8 cellular contexts compared by ENCODE assay signal in genomic region chr14:54676822-54677708, GRCh38.
DNase-seq lines count a peak whose midpoint lies in the region; ATAC-seq lines count a peak whose summit lies in the region.

No MANE protein-coding gene starts in this region.

- DNase-seq in Right ventricle myocardium inferior (ENCODE audit: missing footprints) (no peak), cardiac septum (ENCODE audit: low spot score) (no peak), epidermal melanocyte (ENCODE audit: insufficient read length, low spot score) (peak; percentile 62), midbrain (lab: John Stamatoyannopoulos, UW) (peak; percentile 68), NCI-H748 (lab: John Stamatoyannopoulos, UW; ENCODE audit: unreplicated experiment) (no peak)
- DNase-seq in NK-92 treated with Interleukin-12 subunit alpha and Interleukin-12 subunit beta, amount 100 ng/mL, for 24 hours (lab: John Stamatoyannopoulos, UW), result no peak
- no peak for DNase-seq in activated CD8-positive, alpha-beta memory T cell treated with anti-CD3 and anti-CD28 coated beads for 24 hours

- intact Hi-C loops in Right ventricle myocardium inferior (cut with DNase I), result no loop called here
- intact Hi-C loops in cardiac septum (cut with DNase I), result no loop called here

- ATAC-seq in Right ventricle myocardium inferior (peak; percentile 48), GM21723 (IDR thresholded peaks at IDR 0.05; ENCODE audit: unreplicated experiment) (no peak)

Comparison
In these comparisons a context has a peak if more than half of its experiments do, and no peak if none do; other contexts are left out.
1. DNase-seq: peak in epidermal melanocyte (single experiment) and midbrain (single experiment); none in Right ventricle myocardium inferior (single experiment), cardiac septum (single experiment), NK-92 treated with Interleukin-12 subunit alpha and Interleukin-12 subunit beta, amount 100 ng/mL, for 24 hours (single experiment), NCI-H748 (single experiment) and activated CD8-positive, alpha-beta memory T cell treated with anti-CD3 and anti-CD28 coated beads for 24 hours (single experiment).